In the genomic region with DNA sequence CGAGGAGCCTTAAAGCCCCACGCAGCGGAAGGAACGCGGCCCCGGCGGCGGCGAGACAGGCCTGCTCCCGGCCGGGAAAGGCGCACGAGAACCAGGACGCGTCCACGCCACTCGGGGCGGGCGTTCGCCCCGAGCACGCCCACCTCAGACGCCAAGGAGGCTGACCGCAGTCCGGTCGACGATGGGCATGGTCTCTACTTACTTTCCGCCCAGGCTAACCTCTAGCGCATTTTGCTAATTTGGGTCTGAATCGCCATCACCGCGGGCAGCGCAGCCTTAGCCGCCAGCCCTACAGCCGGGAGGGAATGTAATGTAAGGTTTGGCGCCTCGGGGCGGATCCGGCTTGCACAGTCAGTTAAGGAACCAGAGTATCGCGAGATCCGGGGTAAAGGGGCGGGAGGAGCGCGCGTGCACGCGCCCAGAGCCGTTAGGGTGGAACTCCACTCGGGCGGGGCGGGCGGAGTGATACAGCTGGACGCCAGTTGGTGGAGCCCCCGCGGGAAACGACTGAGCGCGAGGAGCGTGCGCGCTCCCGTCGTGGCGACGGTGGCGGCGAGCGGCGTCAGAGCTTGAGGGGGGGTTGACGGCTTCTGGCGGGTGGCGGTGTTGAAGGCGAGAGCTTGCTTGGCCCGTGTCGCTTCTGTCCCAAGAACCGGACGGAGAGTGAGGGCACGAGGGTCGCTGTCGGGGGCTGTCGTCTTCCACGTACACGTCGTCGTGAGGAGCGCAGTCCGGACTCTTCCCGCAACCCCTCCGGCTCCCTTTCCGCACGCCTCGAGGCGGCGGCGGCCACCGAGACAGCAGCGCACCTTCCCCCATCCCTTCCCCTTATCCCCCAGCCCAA, we compare ENCODE assay signal across 8 cellular contexts. TPM values are rescaled to one million over a fixed set of nuclear protein-coding genes. Genes with fewer than 3 reads are reported as not detected.
DNase-seq lines count a peak whose midpoint lies in the region; ATAC-seq and TF ChIP-seq lines count a peak whose summit lies in the region.

A gene with protein sequence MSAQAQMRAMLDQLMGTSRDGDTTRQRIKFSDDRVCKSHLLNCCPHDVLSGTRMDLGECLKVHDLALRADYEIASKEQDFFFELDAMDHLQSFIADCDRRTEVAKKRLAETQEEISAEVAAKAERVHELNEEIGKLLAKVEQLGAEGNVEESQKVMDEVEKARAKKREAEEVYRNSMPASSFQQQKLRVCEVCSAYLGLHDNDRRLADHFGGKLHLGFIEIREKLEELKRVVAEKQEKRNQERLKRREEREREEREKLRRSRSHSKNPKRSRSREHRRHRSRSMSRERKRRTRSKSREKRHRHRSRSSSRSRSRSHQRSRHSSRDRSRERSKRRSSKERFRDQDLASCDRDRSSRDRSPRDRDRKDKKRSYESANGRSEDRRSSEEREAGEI (plus strand): TSS at position 529 of the 844 bp plus-strand sequence. CDS start 368 bp downstream, outside the sequence.

- H3K4me3 ChIP-seq in uterus = peak within 1 kb of the TSS; percentile 79 to 100

- H3K27ac ChIP-seq in angular gyrus (ENCODE audit: low read depth, low read length) (peak within 1 kb of the TSS; percentile 98), uterus (peak within 1 kb of the TSS; percentile 99 to 100)

- H3K9me3 ChIP-seq in uterus = no peaks in the 10 kb centered on the region

- H3K4me1 ChIP-seq in uterus = no peaks in the 10 kb centered on the region

- no peaks in the 10 kb centered on the region for H3K36me3 ChIP-seq in uterus

- DNase-seq in NCI-H187 (lab: John Stamatoyannopoulos, UW) (peak; percentile 98 to 99), T-helper 2 cell (peak; percentile 98 to 100 (median 99)), left ventricle myocardium superior (peak; percentile 100), pulmonary artery endothelial cell (ENCODE audit: low read depth, low spot score) (peak; percentile 93), uterus (peak; percentile 100)

- H3K27me3 ChIP-seq in uterus = no peaks in the 10 kb centered on the region

- peak; percentile 93 for TF ChIP-seq POLR2A in uterus (IDR thresholded peaks at IDR 0.05)

- intact Hi-C loops in left ventricle myocardium superior (cut with micrococcal nuclease) = no loop called here
- intact Hi-C loops in uterus (cut with DNase I; ENCODE audit: low total_unique reads) = no loop called here

- TF ChIP-seq CTCF in uterus (IDR thresholded peaks at IDR 0.05) = peak in 1 of 4 experiments; percentile 28

- peak; percentile 80 for ATAC-seq in GM18498 (IDR thresholded peaks at IDR 0.05; ENCODE audit: unreplicated experiment)
- peak; percentile 72 for ATAC-seq in HG02938 (IDR thresholded peaks at IDR 0.05; ENCODE audit: unreplicated experiment)
- peak; percentile 95 for ATAC-seq in left ventricle myocardium superior

RNA-seq across cellular contexts. Expression of the gene that starts here (rescaled TPM):
- 49.9 TPM for total RNA-seq in left ventricle myocardium superior
- total RNA-seq in pulmonary artery endothelial cell = 33.0 and 47.8 TPM in 2 replicates
- 100 to 1,000 TPM in 1 of 4 donors, 10 to 100 TPM in 3; 37.4 to 142 (median 72.6) TPM for total RNA-seq in uterus

Comparison
In these comparisons a context has a peak if more than half of its experiments do, and no peak if none do; other contexts are left out.
1. Peak in every context shown above with its lines: DNase-seq, ATAC-seq, H3K4me3 ChIP-seq and H3K27ac ChIP-seq.